Comparison of ENCODE assay signal across 1 cellular context in the genomic region with DNA sequence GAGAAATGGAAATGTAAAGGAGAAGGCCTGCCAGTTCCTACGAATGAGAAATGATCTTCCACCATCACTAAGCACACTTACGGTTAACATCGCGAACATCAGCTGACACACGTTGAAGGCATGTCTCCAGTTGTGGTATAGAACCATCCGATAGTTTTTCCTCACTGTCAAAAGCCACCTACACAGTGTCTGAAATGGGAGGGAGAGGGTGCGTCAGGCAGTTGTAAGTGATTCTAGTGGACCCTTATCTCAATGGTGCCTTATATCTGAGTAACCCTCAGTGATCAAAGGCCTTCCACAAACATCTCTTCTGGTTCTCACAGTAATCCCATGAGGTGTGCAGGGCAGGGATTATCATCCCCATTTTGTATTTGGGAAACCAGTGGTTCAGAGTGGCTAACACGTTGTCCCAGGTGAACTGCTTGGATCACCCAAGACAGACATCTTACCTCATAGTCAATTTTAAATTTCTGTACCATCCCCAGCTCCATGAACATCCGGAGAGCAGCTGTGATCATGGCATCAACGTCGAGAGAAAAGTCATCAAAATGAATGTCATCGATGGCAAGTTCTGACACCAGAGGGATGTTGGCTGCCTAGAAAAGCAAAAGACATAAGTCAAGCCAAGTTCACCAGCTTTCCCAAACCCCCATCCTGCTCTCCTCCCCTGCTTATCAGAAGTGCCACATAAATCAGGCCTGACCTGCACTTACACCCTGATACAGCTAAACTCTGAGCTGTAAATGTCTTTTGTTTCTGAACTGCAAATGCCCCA.
TF ChIP-seq lines count a peak whose summit lies in the region.

No MANE protein-coding gene starts in this region.

TF ChIP-seq in K562, 482 proteins besides CTCF, POLR2A, EP300 and RAD21 (continued from another document and continues in another):
- TF ChIP-seq POLR2AphosphoS5 (IDR thresholded peaks at IDR 0.05; ENCODE audit: control insufficient read depth, insufficient read depth, low read depth, low read length) (peak; percentile 63; the same call in 1 of the 2 replicates), NCOR1 (IDR thresholded peaks at IDR 0.05) (peak; percentile 74), RBBP5 (IDR thresholded peaks at IDR 0.05; ENCODE audit: borderline replicate concordance, insufficient read depth, low read length, poor library complexity, severe bottlenecking) (no peak), HEY1 (CRISPR knock-in tag; IDR thresholded peaks at IDR 0.05; ENCODE audit: borderline replicate concordance) (no peak), MAFG (tag; conservative IDR thresholded peaks at IDR 0.05) (peak; percentile 36; the same call in 1 of the 2 replicates), NR2C1 (IDR thresholded peaks at IDR 0.05) (no peak), NR2C1 (tag; IDR thresholded peaks at IDR 0.05) (peak; percentile 56; the same call in 1 of the 2 replicates), TAF15 (IDR thresholded peaks at IDR 0.05; ENCODE audit: low read depth, low read length) (no peak), SMARCA4 (IDR thresholded peaks at IDR 0.05) (peak; percentile 73), CBX3 (IDR thresholded peaks at IDR 0.05; ENCODE audit: borderline replicate concordance in 1 of 2, low read length in 2 of 2) (peak in 1 of 2 experiments; percentile 70; a peak in 2 of 3 replicates), GABPA (tag; conservative IDR thresholded peaks at IDR 0.05; ENCODE audit: low read depth) (no peak), SAFB2 (IDR thresholded peaks at IDR 0.05; ENCODE audit: borderline replicate concordance, low read depth, low read length, severe bottlenecking) (no peak), TFE3 (CRISPR knock-in tag; IDR thresholded peaks at IDR 0.05) (no peak), SMARCB1 (IDR thresholded peaks at IDR 0.05; ENCODE audit: insufficient read length, low read depth) (peak; percentile 22), BRD4 (IDR thresholded peaks at IDR 0.05) (peak; percentile 58; the same call in 1 of the 2 replicates), ZNF143 (CRISPR knock-in tag; IDR thresholded peaks at IDR 0.05) (no peak), CCNT2 (IDR thresholded peaks at IDR 0.05; ENCODE audit: borderline replicate concordance, extremely low read depth, insufficient read length, low read depth, low read length) (peak; percentile 74), RCOR1 (IDR thresholded peaks at IDR 0.05; ENCODE audit: borderline replicate concordance in 1 of 2, low read depth in 2 of 2, low read length in 2 of 2) (peak; percentile 71 to 94; a peak in 3 of 4 replicates), PYGO2 (tag; IDR thresholded peaks at IDR 0.05) (0 out of 2 replicates have a peak, but pooled peaks have one; percentile 52), RBFOX2 (IDR thresholded peaks at IDR 0.05; ENCODE audit: low read depth, low read length) (no peak), COPS2 (conservative IDR thresholded peaks at IDR 0.05) (no peak), RNF2 (IDR thresholded peaks at IDR 0.05) (peak; percentile 99), EHMT2 (IDR thresholded peaks at IDR 0.05) (peak; percentile 26; the same call in 1 of the 2 replicates), ZNF175 (CRISPR knock-in tag; IDR thresholded peaks at IDR 0.05; ENCODE audit: low read depth) (peak; percentile 79), ZBTB49 (CRISPR knock-in tag; IDR thresholded peaks at IDR 0.05; ENCODE audit: borderline replicate concordance) (no peak), NFRKB (IDR thresholded peaks at IDR 0.05; ENCODE audit: low read depth) (peak; percentile 67; the same call in 1 of the 2 replicates), TEAD4 (IDR thresholded peaks at IDR 0.05; ENCODE audit: low read length) (peak; percentile 60), TEAD4 (CRISPR knock-in tag; IDR thresholded peaks at IDR 0.05; ENCODE audit: borderline replicate concordance) (no peak), ZC3H8 (IDR thresholded peaks at IDR 0.05) (no peak), NR2F6 (CRISPR knock-in tag; IDR thresholded peaks at IDR 0.05) (no peak), ZNF134 (CRISPR knock-in tag; conservative IDR thresholded peaks at IDR 0.05) (no peak), BRCA1 (IDR thresholded peaks at IDR 0.05) (no peak), BRCA1 (CRISPR knock-in tag; IDR thresholded peaks at IDR 0.05) (no peak)
- TF ChIP-seq, protein P1, sequence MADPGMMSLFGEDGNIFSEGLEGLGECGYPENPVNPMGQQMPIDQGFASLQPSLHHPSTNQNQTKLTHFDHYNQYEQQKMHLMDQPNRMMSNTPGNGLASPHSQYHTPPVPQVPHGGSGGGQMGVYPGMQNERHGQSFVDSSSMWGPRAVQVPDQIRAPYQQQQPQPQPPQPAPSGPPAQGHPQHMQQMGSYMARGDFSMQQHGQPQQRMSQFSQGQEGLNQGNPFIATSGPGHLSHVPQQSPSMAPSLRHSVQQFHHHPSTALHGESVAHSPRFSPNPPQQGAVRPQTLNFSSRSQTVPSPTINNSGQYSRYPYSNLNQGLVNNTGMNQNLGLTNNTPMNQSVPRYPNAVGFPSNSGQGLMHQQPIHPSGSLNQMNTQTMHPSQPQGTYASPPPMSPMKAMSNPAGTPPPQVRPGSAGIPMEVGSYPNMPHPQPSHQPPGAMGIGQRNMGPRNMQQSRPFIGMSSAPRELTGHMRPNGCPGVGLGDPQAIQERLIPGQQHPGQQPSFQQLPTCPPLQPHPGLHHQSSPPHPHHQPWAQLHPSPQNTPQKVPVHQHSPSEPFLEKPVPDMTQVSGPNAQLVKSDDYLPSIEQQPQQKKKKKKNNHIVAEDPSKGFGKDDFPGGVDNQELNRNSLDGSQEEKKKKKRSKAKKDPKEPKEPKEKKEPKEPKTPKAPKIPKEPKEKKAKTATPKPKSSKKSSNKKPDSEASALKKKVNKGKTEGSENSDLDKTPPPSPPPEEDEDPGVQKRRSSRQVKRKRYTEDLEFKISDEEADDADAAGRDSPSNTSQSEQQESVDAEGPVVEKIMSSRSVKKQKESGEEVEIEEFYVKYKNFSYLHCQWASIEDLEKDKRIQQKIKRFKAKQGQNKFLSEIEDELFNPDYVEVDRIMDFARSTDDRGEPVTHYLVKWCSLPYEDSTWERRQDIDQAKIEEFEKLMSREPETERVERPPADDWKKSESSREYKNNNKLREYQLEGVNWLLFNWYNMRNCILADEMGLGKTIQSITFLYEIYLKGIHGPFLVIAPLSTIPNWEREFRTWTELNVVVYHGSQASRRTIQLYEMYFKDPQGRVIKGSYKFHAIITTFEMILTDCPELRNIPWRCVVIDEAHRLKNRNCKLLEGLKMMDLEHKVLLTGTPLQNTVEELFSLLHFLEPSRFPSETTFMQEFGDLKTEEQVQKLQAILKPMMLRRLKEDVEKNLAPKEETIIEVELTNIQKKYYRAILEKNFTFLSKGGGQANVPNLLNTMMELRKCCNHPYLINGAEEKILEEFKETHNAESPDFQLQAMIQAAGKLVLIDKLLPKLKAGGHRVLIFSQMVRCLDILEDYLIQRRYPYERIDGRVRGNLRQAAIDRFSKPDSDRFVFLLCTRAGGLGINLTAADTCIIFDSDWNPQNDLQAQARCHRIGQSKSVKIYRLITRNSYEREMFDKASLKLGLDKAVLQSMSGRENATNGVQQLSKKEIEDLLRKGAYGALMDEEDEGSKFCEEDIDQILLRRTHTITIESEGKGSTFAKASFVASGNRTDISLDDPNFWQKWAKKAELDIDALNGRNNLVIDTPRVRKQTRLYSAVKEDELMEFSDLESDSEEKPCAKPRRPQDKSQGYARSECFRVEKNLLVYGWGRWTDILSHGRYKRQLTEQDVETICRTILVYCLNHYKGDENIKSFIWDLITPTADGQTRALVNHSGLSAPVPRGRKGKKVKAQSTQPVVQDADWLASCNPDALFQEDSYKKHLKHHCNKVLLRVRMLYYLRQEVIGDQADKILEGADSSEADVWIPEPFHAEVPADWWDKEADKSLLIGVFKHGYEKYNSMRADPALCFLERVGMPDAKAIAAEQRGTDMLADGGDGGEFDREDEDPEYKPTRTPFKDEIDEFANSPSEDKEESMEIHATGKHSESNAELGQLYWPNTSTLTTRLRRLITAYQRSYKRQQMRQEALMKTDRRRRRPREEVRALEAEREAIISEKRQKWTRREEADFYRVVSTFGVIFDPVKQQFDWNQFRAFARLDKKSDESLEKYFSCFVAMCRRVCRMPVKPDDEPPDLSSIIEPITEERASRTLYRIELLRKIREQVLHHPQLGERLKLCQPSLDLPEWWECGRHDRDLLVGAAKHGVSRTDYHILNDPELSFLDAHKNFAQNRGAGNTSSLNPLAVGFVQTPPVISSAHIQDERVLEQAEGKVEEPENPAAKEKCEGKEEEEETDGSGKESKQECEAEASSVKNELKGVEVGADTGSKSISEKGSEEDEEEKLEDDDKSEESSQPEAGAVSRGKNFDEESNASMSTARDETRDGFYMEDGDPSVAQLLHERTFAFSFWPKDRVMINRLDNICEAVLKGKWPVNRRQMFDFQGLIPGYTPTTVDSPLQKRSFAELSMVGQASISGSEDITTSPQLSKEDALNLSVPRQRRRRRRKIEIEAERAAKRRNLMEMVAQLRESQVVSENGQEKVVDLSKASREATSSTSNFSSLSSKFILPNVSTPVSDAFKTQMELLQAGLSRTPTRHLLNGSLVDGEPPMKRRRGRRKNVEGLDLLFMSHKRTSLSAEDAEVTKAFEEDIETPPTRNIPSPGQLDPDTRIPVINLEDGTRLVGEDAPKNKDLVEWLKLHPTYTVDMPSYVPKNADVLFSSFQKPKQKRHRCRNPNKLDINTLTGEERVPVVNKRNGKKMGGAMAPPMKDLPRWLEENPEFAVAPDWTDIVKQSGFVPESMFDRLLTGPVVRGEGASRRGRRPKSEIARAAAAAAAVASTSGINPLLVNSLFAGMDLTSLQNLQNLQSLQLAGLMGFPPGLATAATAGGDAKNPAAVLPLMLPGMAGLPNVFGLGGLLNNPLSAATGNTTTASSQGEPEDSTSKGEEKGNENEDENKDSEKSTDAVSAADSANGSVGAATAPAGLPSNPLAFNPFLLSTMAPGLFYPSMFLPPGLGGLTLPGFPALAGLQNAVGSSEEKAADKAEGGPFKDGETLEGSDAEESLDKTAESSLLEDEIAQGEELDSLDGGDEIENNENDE (IDR thresholded peaks at IDR 0.05; ENCODE audit: low read depth, low read length) = no peak
- TF ChIP-seq, protein P2, sequence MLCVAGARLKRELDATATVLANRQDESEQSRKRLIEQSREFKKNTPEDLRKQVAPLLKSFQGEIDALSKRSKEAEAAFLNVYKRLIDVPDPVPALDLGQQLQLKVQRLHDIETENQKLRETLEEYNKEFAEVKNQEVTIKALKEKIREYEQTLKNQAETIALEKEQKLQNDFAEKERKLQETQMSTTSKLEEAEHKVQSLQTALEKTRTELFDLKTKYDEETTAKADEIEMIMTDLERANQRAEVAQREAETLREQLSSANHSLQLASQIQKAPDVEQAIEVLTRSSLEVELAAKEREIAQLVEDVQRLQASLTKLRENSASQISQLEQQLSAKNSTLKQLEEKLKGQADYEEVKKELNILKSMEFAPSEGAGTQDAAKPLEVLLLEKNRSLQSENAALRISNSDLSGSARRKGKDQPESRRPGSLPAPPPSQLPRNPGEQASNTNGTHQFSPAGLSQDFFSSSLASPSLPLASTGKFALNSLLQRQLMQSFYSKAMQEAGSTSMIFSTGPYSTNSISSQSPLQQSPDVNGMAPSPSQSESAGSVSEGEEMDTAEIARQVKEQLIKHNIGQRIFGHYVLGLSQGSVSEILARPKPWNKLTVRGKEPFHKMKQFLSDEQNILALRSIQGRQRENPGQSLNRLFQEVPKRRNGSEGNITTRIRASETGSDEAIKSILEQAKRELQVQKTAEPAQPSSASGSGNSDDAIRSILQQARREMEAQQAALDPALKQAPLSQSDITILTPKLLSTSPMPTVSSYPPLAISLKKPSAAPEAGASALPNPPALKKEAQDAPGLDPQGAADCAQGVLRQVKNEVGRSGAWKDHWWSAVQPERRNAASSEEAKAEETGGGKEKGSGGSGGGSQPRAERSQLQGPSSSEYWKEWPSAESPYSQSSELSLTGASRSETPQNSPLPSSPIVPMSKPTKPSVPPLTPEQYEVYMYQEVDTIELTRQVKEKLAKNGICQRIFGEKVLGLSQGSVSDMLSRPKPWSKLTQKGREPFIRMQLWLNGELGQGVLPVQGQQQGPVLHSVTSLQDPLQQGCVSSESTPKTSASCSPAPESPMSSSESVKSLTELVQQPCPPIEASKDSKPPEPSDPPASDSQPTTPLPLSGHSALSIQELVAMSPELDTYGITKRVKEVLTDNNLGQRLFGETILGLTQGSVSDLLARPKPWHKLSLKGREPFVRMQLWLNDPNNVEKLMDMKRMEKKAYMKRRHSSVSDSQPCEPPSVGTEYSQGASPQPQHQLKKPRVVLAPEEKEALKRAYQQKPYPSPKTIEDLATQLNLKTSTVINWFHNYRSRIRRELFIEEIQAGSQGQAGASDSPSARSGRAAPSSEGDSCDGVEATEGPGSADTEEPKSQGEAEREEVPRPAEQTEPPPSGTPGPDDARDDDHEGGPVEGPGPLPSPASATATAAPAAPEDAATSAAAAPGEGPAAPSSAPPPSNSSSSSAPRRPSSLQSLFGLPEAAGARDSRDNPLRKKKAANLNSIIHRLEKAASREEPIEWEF (CRISPR knock-in tag; IDR thresholded peaks at IDR 0.05) = peak; percentile 89
